Comparison of ENCODE assay signal across 12 cellular contexts in the genomic region with DNA sequence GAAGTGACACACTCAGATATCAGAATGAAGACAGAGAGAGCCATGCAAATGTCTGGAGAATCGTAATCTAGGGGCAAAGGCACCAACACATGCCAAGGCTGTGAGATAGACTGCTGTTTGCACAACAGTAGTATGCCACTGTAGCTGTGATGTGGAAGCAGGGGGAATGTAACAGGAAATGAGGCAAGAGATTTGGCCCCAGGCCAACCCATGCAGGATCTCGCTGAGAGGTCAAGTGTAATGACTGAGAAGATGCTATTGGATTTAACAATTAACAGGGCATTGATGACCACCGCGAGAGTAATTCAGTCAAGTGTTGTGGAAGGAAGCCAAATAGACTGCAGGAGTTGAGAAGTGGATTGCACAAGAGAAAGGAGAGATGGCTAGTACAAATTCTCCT.
DNase-seq lines count a peak whose midpoint lies in the region; ATAC-seq and TF ChIP-seq lines count a peak whose summit lies in the region.
"Had no signal": no experiment of that assay in that cellular context is flagged by ENCODE, and none has a peak within 500 bp of the region (broad histone marks: within the 10 kb centered on the region; RNA-seq: fewer than 3 reads in every experiment).

No MANE protein-coding gene starts in this region.

- no peaks in the 10 kb centered on the region for H3K9me3 ChIP-seq in A673 (ENCODE audit: low read depth, low read length, poor library complexity, severe bottlenecking)

- TF ChIP-seq CTCF in A673 (conservative IDR thresholded peaks at IDR 0.05; ENCODE audit: low read depth, low read length) (no peak), coronary artery (IDR thresholded peaks at IDR 0.05) (no peak)

- peaks cover 38% of the 10 kb centered on the region for H3K27me3 ChIP-seq in A673 (replicated peaks; ENCODE audit: insufficient read depth, low read depth, low read length, poor library complexity)
- H3K27me3 ChIP-seq: gastroesophageal sphincter had no signal

- H3K36me3 ChIP-seq in A673 (ENCODE audit: insufficient read depth, low read length, poor library complexity, severe bottlenecking) = no peaks in the 10 kb centered on the region
- H3K36me3 ChIP-seq: gastroesophageal sphincter had no signal

- no peak overlapping the region for H3K4me3 ChIP-seq in A673 (ENCODE audit: low read depth, low read length, poor library complexity, severe bottlenecking)
- H3K4me3 ChIP-seq in coronary artery = no peak overlapping the region
- H3K4me3 ChIP-seq: gastroesophageal sphincter had no signal

- H3K27ac ChIP-seq in A673 (ENCODE audit: low read depth, low read length, poor library complexity, severe bottlenecking) (no peak overlapping the region), coronary artery (no peak overlapping the region)
- H3K27ac ChIP-seq: gastroesophageal sphincter had no signal

- peak; percentile 72 for DNase-seq in A673 (ENCODE audit: low spot score)
- DNase-seq in HS-27A (ENCODE audit: low read depth) = peak; percentile 11
- peak; percentile 99 for DNase-seq in NCI-H748 (lab: John Stamatoyannopoulos, UW; ENCODE audit: unreplicated experiment)
- DNase-seq in epidermal melanocyte (ENCODE audit: insufficient read length, low spot score) = peak; percentile 24
- no peak for DNase-seq in dedifferentiated amniotic fluid mesenchymal stem cell (ENCODE audit: extremely low spot score)
- DNase-seq in coronary artery (ENCODE audit: low spot score) = no peak
- no peak for DNase-seq in G401 (ENCODE audit: low spot score)
- DNase-seq: activated B cell treated with CpG ODN at 0.5 μM for 24 hours; activated naive CD8-positive, alpha-beta T cell treated with anti-CD3 and anti-CD28 coated beads, Interleukin-2, amount 10 ng/mL, durations not matched to agents 7 days and 5 days; CD4-positive, CD25-positive, alpha-beta regulatory T cell had no signal

- in situ Hi-C loops in G401 (cut with HindIII; ENCODE audit: low sequenced_read_pairs) = no loop called here

- CTCF ChIA-PET in A673 (lab: Charles Lee) = no interaction called here

- no peak for ATAC-seq in GM19397 (IDR thresholded peaks at IDR 0.05; ENCODE audit: unreplicated experiment)
- ATAC-seq: gastroesophageal sphincter had no signal

- no TSS peak for BruUV-seq in A673 (replicated peaks; lab: Mats Ljungman, UMichigan)

- intact Hi-C loops in A673 (cut with micrococcal nuclease; ENCODE audit: unreplicated experiment) = no loop called here

- H3K4me1 ChIP-seq in A673 (ENCODE audit: insufficient read depth, low read length, poor library complexity, severe bottlenecking) = no peaks in the 10 kb centered on the region
- H3K4me1 ChIP-seq: gastroesophageal sphincter had no signal

- POLR2A ChIA-PET in A673 (lab: Charles Lee; ENCODE audit: low non-redundant PET) = no interaction called here

Comparison
In these comparisons a context has a peak if more than half of its experiments do, and no peak if none do; other contexts are left out.
1. DNase-seq: peak in A673 (single experiment), HS-27A (single experiment), NCI-H748 (single experiment) and epidermal melanocyte (single experiment); none in dedifferentiated amniotic fluid mesenchymal stem cell (single experiment), coronary artery (single experiment) and G401 (single experiment).